ENCODE assay signal across 35 cellular contexts in the genomic region with DNA sequence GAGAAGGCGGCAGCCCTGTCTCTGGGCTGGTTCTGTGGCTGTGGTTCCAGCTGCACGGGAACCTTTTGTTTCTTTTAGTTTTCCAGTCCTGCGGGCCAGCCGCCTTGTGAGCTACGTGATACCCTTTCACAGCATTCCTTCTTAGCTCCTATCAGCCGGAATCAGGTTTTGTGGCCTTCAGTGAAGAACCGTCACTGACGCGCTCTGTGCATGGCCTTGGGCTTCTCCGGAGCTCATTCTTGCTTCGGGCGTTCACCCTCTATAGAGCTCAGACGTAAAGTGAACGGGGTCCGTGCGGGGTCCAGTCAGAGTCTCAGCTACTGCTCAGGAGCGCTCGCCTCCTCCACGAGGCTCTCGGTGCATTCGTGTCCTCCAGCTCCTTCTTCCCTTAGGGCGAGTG.
"Had no signal": no experiment of that assay in that cellular context is flagged by ENCODE, and none has a peak within 500 bp of the region (broad histone marks: within the 10 kb centered on the region; RNA-seq: fewer than 3 reads in every experiment).

No MANE protein-coding gene starts in this region.

- H3K27ac ChIP-seq: ascending aorta, breast epithelium, cardiac muscle cell, coronary artery, dorsolateral prefrontal cortex had no signal

- H3K36me3 ChIP-seq: ascending aorta, breast epithelium, cardiac muscle cell had no signal

- H3K9me3 ChIP-seq: ascending aorta, breast epithelium had no signal

- H3K9me3 Mint-ChIP-seq: activated CD4-positive, alpha-beta memory T cell treated with anti-CD3 and anti-CD28 coated beads for 36 hours; activated CD4-positive, alpha-beta T cell treated with anti-CD3 and anti-CD28 coated beads, Interleukin-2, amount 10 ng/mL, durations not matched to agents 24 days and 14 days; activated naive CD4-positive, alpha-beta T cell treated with anti-CD3 and anti-CD28 coated beads, Interleukin-2, amount 10 ng/mL, durations not matched to agents 7 days and 5 days; activated naive CD4-positive, alpha-beta T cell treated with anti-CD3 and anti-CD28 coated beads, Interleukin-2, amount 50 U/mL, for 72 hours; activated naive CD8-positive, alpha-beta T cell treated with anti-CD3 and anti-CD28 coated beads, Interleukin-2, amount 10 ng/mL, durations not matched to agents 7 days and 5 days; activated T-helper 1 cell treated with anti-CD3 and anti-CD28 coated beads, Interleukin-12 subunit alpha, Interleukin-12 subunit beta, Interleukin-2, Interleukin-4 antibody, amounts not matched to agents 30 ng/mL and 10 ng/mL and 1 ng/mL, durations not matched to agents 14 hours and 24 hours and 36 hours; activated T-helper 2 cell treated with anti-CD3 and anti-CD28 coated beads, Interferon-gamma antibody, Interleukin-2, Interleukin-4, amounts not matched to agents 10 μg/mL and 5 μg/mL and 100 μg/mL, durations not matched to agents 14 hours and 24 hours and 36 hours; dendritic cell treated with granulocyte-macrophage colony-stimulating factor and Interleukin-4, amounts not matched to agents 40 ng/mL and 50 ng/mL, for 4 days; endodermal cell; T-cell; T-helper 1 cell treated with Interleukin-12 subunit alpha and Interleukin-12 subunit beta and Interleukin-4 antibody, amounts not matched to agents 30 μg/mL and 1 μg/mL, for 36 hours; T-helper 2 cell treated with Interferon-gamma antibody and Interleukin-4, amounts not matched to agents 5 μg/mL and 100 μg/mL, for 36 hours had no signal

- H3K4me3 Mint-ChIP-seq: activated CD4-positive, alpha-beta memory T cell treated with anti-CD3 and anti-CD28 coated beads for 36 hours; activated CD4-positive, alpha-beta T cell treated with anti-CD3 and anti-CD28 coated beads for 36 hours; activated CD4-positive, alpha-beta T cell treated with anti-CD3 and anti-CD28 coated beads, Interleukin-2, amount 10 ng/mL, durations not matched to agents 24 days and 14 days; activated CD8-positive, alpha-beta memory T cell treated with anti-CD3 and anti-CD28 coated beads, Interleukin-2, amount 10 ng/mL, durations not matched to agents 7 days and 5 days; activated CD8-positive, alpha-beta T cell treated with anti-CD3 and anti-CD28 coated beads, Interleukin-2, amount 10 ng/mL, durations not matched to agents 7 days and 5 days; activated naive CD4-positive, alpha-beta T cell treated with anti-CD3 and anti-CD28 coated beads, Interleukin-2, amount 10 ng/mL, durations not matched to agents 7 days and 5 days; activated naive CD8-positive, alpha-beta T cell treated with anti-CD3 and anti-CD28 coated beads, Interleukin-2, amount 10 ng/mL, durations not matched to agents 7 days and 5 days; activated T-helper 1 cell treated with anti-CD3 and anti-CD28 coated beads, Interleukin-12 subunit alpha, Interleukin-12 subunit beta, Interleukin-2, Interleukin-4 antibody, amounts not matched to agents 30 ng/mL and 10 ng/mL and 1 ng/mL, durations not matched to agents 14 hours and 24 hours and 36 hours; brain; dendritic cell treated with granulocyte-macrophage colony-stimulating factor and Interleukin-4, amounts not matched to agents 40 ng/mL and 50 ng/mL, for 4 days; endodermal cell; T-cell; T-helper 1 cell treated with Interleukin-12 subunit alpha and Interleukin-12 subunit beta and Interleukin-4 antibody, amounts not matched to agents 30 μg/mL and 1 μg/mL, for 36 hours; T-helper 2 cell treated with Interferon-gamma antibody and Interleukin-4, amounts not matched to agents 5 μg/mL and 100 μg/mL, for 36 hours had no signal

- H3K36me3 Mint-ChIP-seq: activated CD4-positive, alpha-beta memory T cell treated with anti-CD3 and anti-CD28 coated beads for 36 hours; activated CD8-positive, alpha-beta memory T cell treated with anti-CD3 and anti-CD28 coated beads, Interleukin-2, amount 10 ng/mL, durations not matched to agents 7 days and 5 days; activated naive CD4-positive, alpha-beta T cell treated with anti-CD3 and anti-CD28 coated beads, Interleukin-2, amount 10 ng/mL, durations not matched to agents 7 days and 5 days; activated naive CD4-positive, alpha-beta T cell treated with anti-CD3 and anti-CD28 coated beads, Interleukin-2, amount 50 U/mL, for 72 hours; activated naive CD8-positive, alpha-beta T cell treated with anti-CD3 and anti-CD28 coated beads, Interleukin-2, amount 10 ng/mL, durations not matched to agents 7 days and 5 days; brain; T-cell had no signal

- H3K4me3 ChIP-seq: ascending aorta, breast epithelium, cardiac muscle cell, coronary artery, dorsolateral prefrontal cortex had no signal

- H3K27ac Mint-ChIP-seq: activated CD4-positive, alpha-beta memory T cell treated with anti-CD3 and anti-CD28 coated beads for 36 hours; activated CD4-positive, alpha-beta T cell treated with anti-CD3 and anti-CD28 coated beads for 36 hours; activated CD4-positive, alpha-beta T cell treated with anti-CD3 and anti-CD28 coated beads, Interleukin-2, amount 10 ng/mL, durations not matched to agents 24 days and 14 days; activated CD8-positive, alpha-beta memory T cell treated with anti-CD3 and anti-CD28 coated beads, Interleukin-2, amount 10 ng/mL, durations not matched to agents 7 days and 5 days; activated CD8-positive, alpha-beta T cell treated with anti-CD3 and anti-CD28 coated beads, Interleukin-2, amount 10 ng/mL, durations not matched to agents 7 days and 5 days; activated naive CD4-positive, alpha-beta T cell treated with anti-CD3 and anti-CD28 coated beads, Interleukin-2, amount 10 ng/mL, durations not matched to agents 7 days and 5 days; activated naive CD4-positive, alpha-beta T cell treated with anti-CD3 and anti-CD28 coated beads, Interleukin-2, amount 50 U/mL, for 72 hours; activated naive CD8-positive, alpha-beta T cell treated with anti-CD3 and anti-CD28 coated beads, Interleukin-2, amount 10 ng/mL, durations not matched to agents 7 days and 5 days; activated T-helper 1 cell treated with anti-CD3 and anti-CD28 coated beads, Interleukin-12 subunit alpha, Interleukin-12 subunit beta, Interleukin-2, Interleukin-4 antibody, amounts not matched to agents 30 ng/mL and 10 ng/mL and 1 ng/mL, durations not matched to agents 14 hours and 24 hours and 36 hours; activated T-helper 2 cell treated with anti-CD3 and anti-CD28 coated beads, Interferon-gamma antibody, Interleukin-2, Interleukin-4, amounts not matched to agents 10 μg/mL and 5 μg/mL and 100 μg/mL, durations not matched to agents 14 hours and 24 hours and 36 hours; endodermal cell; T-cell; T-helper 1 cell treated with Interleukin-12 subunit alpha and Interleukin-12 subunit beta and Interleukin-4 antibody, amounts not matched to agents 30 μg/mL and 1 μg/mL, for 36 hours; T-helper 2 cell treated with Interferon-gamma antibody and Interleukin-4, amounts not matched to agents 5 μg/mL and 100 μg/mL, for 36 hours had no signal

- H3K4me1 Mint-ChIP-seq: activated CD4-positive, alpha-beta T cell treated with anti-CD3 and anti-CD28 coated beads for 36 hours; activated CD4-positive, alpha-beta T cell treated with anti-CD3 and anti-CD28 coated beads, Interleukin-2, amount 10 ng/mL, durations not matched to agents 24 days and 14 days; activated CD8-positive, alpha-beta memory T cell treated with anti-CD3 and anti-CD28 coated beads, Interleukin-2, amount 10 ng/mL, durations not matched to agents 7 days and 5 days; activated naive CD4-positive, alpha-beta T cell treated with anti-CD3 and anti-CD28 coated beads, Interleukin-2, amount 10 ng/mL, durations not matched to agents 7 days and 5 days; activated naive CD8-positive, alpha-beta T cell treated with anti-CD3 and anti-CD28 coated beads, Interleukin-2, amount 10 ng/mL, durations not matched to agents 7 days and 5 days had no signal

- ATAC-seq: activated CD4-positive, alpha-beta T cell treated with anti-CD3 and anti-CD28 coated beads for 36 hours; activated CD8-positive, alpha-beta memory T cell treated with anti-CD3 and anti-CD28 coated beads, Interleukin-2, amount 10 ng/mL, durations not matched to agents 7 days and 5 days; activated CD8-positive, alpha-beta T cell treated with anti-CD3 and anti-CD28 coated beads, Interleukin-2, amount 10 ng/mL, durations not matched to agents 7 days and 5 days; activated naive CD4-positive, alpha-beta T cell treated with anti-CD3 and anti-CD28 coated beads, Interleukin-2, amount 50 U/mL, for 72 hours; esophagus mucosa; T-cell had no signal

- H3K27me3 Mint-ChIP-seq: activated CD4-positive, alpha-beta memory T cell treated with anti-CD3 and anti-CD28 coated beads for 36 hours; activated CD4-positive, alpha-beta T cell treated with anti-CD3 and anti-CD28 coated beads for 36 hours; activated CD4-positive, alpha-beta T cell treated with anti-CD3 and anti-CD28 coated beads, Interleukin-2, amount 10 ng/mL, durations not matched to agents 24 days and 14 days; T-cell had no signal

- H3K27me3 ChIP-seq: ascending aorta, breast epithelium, cardiac muscle cell, dorsolateral prefrontal cortex had no signal

- DNase-seq: activated CD4-positive, alpha-beta memory T cell treated with anti-CD3 and anti-CD28 coated beads for 36 hours; activated CD4-positive, alpha-beta T cell treated with anti-CD3 and anti-CD28 coated beads for 36 hours; activated CD4-positive, alpha-beta T cell treated with anti-CD3 and anti-CD28 coated beads, Interleukin-2, amount 10 ng/mL, durations not matched to agents 24 days and 14 days; activated CD4-positive, CD25-positive, alpha-beta regulatory T cell; activated CD4-positive, CD25-positive, alpha-beta regulatory T cell treated with anti-CD3 and anti-CD28 coated beads, Interleukin-2, amount 50 U/mL, for 72 hours; activated CD8-positive, alpha-beta memory T cell treated with anti-CD3 and anti-CD28 coated beads, Interleukin-2, amount 10 ng/mL, durations not matched to agents 7 days and 5 days; activated CD8-positive, alpha-beta memory T cell treated with anti-CD3 and anti-CD28 coated beads, Interleukin-2, amount 50 U/mL, for 4 hours; activated CD8-positive, alpha-beta T cell treated with anti-CD3 and anti-CD28 coated beads, Interleukin-2, amount 10 ng/mL, durations not matched to agents 7 days and 5 days; activated effector memory CD4-positive, alpha-beta T cell treated with anti-CD3 and anti-CD28 coated beads, Interleukin-2, amount 50 U/mL, for 16 hours; activated naive CD4-positive, alpha-beta T cell treated with anti-CD3 and anti-CD28 coated beads, Interleukin-2, amount 10 ng/mL, durations not matched to agents 7 days and 5 days; activated naive CD8-positive, alpha-beta T cell treated with anti-CD3 and anti-CD28 coated beads, Interleukin-2, amount 10 ng/mL, durations not matched to agents 7 days and 5 days; activated T-cell treated with anti-CD3 and anti-CD28 coated beads, Interleukin-2, amount 50 U/mL, for 1 hour; activated T-cell treated with anti-CD3 and anti-CD28 coated beads, Interleukin-2, amount 50 U/mL, for 48 hours; central memory CD4-positive, alpha-beta T cell; cerebellar nuclear complex; dorsolateral prefrontal cortex; effector memory CD4-positive, alpha-beta T cell; endodermal cell; foreskin fibroblast; glutamatergic neuron; SW 1271; T-cell; T1000 had no signal
